8 cellular contexts compared by ENCODE assay signal in the genomic region with DNA sequence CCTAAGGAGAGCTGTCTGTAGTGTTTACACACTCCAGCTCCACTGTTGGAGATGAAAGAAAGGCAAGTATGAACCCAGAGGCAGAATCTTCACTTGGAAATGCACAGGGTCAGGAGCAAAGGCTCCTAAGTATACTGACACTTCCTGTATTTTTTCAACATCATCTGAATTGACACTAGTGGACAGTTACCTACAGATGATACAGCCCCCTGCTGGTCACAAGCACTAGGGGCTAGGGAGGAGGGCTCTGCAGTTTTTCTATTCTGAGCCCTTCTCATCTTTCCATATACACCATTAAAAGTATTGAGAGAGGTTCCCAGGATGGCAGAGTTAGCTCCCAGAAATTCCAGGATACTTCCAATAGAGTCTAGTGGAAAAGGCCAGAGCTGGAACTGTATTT.
DNase-seq lines count a peak whose midpoint lies in the region; ATAC-seq, FAIRE-seq and TF ChIP-seq lines count a peak whose summit lies in the region.

No MANE protein-coding gene starts in this region.

- intact Hi-C loops in A673 (cut with micrococcal nuclease; ENCODE audit: unreplicated experiment): no loop called here
- intact Hi-C loops in pancreas (cut with DNase I): no loop called here

- TF ChIP-seq CTCF in A673 (conservative IDR thresholded peaks at IDR 0.05; ENCODE audit: low read depth, low read length): peak; percentile 73
- TF ChIP-seq CTCF in VCaP (conservative IDR thresholded peaks at IDR 0.05): peak; percentile 83
- TF ChIP-seq CTCF in pancreas (IDR thresholded peaks at IDR 0.05): no peak
- peak in 2 of 6 experiments; percentile 14 to 22 for TF ChIP-seq CTCF in Peyer's patch (IDR thresholded peaks at IDR 0.05)

- ATAC-seq in GM18502 (IDR thresholded peaks at IDR 0.05; ENCODE audit: poor library complexity, unreplicated experiment): peak; percentile 60
- ATAC-seq in pancreas: no peak

- H3K36me3 ChIP-seq in A673 (ENCODE audit: insufficient read depth, low read length, poor library complexity, severe bottlenecking) (no peaks in the 10 kb centered on the region), pancreas (no peaks in the 10 kb centered on the region), Peyer's patch (no peaks in the 10 kb centered on the region)

- H3K27ac ChIP-seq in A673 (ENCODE audit: low read depth, low read length, poor library complexity, severe bottlenecking) (no peak overlapping the region), VCaP (peak overlapping the region; percentile 36; the same call in 1 of the 2 replicates), pancreas (no peak overlapping the region), Peyer's patch (no peak overlapping the region)

- H3K9me3 ChIP-seq in A673 (ENCODE audit: low read depth, low read length, poor library complexity, severe bottlenecking): no peaks in the 10 kb centered on the region
- no peaks in the 10 kb centered on the region for H3K9me3 ChIP-seq in pancreas
- no peaks in the 10 kb centered on the region for H3K9me3 ChIP-seq in Peyer's patch

- H3K27me3 ChIP-seq in A673 (replicated peaks; ENCODE audit: insufficient read depth, low read depth, low read length, poor library complexity): no peaks in the 10 kb centered on the region
- H3K27me3 ChIP-seq in pancreas: no peaks in the 10 kb centered on the region
- no peaks in the 10 kb centered on the region for H3K27me3 ChIP-seq in Peyer's patch

- no peak for FAIRE-seq in pancreas (lab: Jason Lieb, UNC)

- peak; percentile 61 for DNase-seq in A673 (ENCODE audit: low spot score)
- peak; percentile 12 for DNase-seq in Jurkat, Clone E6-1 (ENCODE audit: low read depth, low spot score)
- DNase-seq in pancreas: no peak
- no peak for DNase-seq in DMS79 (lab: John Stamatoyannopoulos, UW)
- no peak for DNase-seq in T-helper 9 cell
- DNase-seq in Peyer's patch: no peak

- BruUV-seq in A673 (replicated peaks; lab: Mats Ljungman, UMichigan): no TSS peak

- H3K4me3 ChIP-seq in A673 (ENCODE audit: low read depth, low read length, poor library complexity, severe bottlenecking) (no peak overlapping the region), pancreas (no peak overlapping the region), Peyer's patch (no peak overlapping the region)
- H3K4me3 ChIP-seq in Jurkat, Clone E6-1 (ENCODE audit: low read length): no peak overlapping the region

- POLR2A ChIA-PET in A673 (lab: Charles Lee; ENCODE audit: low non-redundant PET): no interaction called here

- H3K4me1 ChIP-seq in A673 (ENCODE audit: insufficient read depth, low read length, poor library complexity, severe bottlenecking) (no peaks in the 10 kb centered on the region), pancreas (no peaks in the 10 kb centered on the region), Peyer's patch (no peaks in the 10 kb centered on the region)

- no peak for TF ChIP-seq POLR2A in Peyer's patch (IDR thresholded peaks at IDR 0.05)

- CTCF ChIA-PET in A673 (lab: Charles Lee): interaction anchor here (0.5 kb wide), 1 partner anchor 258 kb away, joined by 5 read pairs; no protein-coding TSS in a partner anchor

Comparison
In these comparisons a context has a peak if more than half of its experiments do, and no peak if none do; other contexts are left out.
1. DNase-seq: peak in A673 (single experiment) and Jurkat, Clone E6-1 (single experiment); none in pancreas (0 of 6), DMS79 (single experiment), T-helper 9 cell (single experiment) and Peyer's patch (0 of 3).
2. CTCF ChIP-seq: peak in A673 (single experiment) and VCaP (single experiment); none in pancreas (0 of 4).